Comparison of ENCODE assay signal across 1 cellular context in genomic region chr1:62436466-62437272, GRCh38.
TF ChIP-seq lines count a peak whose summit lies in the region.

A gene with protein sequence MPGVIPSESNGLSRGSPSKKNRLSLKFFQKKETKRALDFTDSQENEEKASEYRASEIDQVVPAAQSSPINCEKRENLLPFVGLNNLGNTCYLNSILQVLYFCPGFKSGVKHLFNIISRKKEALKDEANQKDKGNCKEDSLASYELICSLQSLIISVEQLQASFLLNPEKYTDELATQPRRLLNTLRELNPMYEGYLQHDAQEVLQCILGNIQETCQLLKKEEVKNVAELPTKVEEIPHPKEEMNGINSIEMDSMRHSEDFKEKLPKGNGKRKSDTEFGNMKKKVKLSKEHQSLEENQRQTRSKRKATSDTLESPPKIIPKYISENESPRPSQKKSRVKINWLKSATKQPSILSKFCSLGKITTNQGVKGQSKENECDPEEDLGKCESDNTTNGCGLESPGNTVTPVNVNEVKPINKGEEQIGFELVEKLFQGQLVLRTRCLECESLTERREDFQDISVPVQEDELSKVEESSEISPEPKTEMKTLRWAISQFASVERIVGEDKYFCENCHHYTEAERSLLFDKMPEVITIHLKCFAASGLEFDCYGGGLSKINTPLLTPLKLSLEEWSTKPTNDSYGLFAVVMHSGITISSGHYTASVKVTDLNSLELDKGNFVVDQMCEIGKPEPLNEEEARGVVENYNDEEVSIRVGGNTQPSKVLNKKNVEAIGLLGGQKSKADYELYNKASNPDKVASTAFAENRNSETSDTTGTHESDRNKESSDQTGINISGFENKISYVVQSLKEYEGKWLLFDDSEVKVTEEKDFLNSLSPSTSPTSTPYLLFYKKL (plus strand): TSS chr1:62437049. CDS start chr1:62439868, 2,819 bp downstream.

TF ChIP-seq in HepG2, 621 proteins besides CTCF, POLR2A, EP300 and RAD21 (continued from another document and continues in another):
- TF ChIP-seq, protein P1, sequence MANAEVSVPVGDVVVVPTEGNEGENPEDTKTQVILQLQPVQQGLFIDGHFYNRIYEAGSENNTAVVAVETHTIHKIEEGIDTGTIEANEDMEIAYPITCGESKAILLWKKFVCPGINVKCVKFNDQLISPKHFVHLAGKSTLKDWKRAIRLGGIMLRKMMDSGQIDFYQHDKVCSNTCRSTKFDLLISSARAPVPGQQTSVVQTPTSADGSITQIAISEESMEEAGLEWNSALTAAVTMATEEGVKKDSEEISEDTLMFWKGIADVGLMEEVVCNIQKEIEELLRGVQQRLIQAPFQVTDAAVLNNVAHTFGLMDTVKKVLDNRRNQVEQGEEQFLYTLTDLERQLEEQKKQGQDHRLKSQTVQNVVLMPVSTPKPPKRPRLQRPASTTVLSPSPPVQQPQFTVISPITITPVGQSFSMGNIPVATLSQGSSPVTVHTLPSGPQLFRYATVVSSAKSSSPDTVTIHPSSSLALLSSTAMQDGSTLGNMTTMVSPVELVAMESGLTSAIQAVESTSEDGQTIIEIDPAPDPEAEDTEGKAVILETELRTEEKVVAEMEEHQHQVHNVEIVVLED (CRISPR knock-in tag; IDR thresholded peaks at IDR 0.05; ENCODE audit: borderline replicate concordance): peak; percentile 71
- no peak; the same call in 1 of the 2 replicates for TF ChIP-seq TCF7 (IDR thresholded peaks at IDR 0.05; ENCODE audit: low read depth)
- TF ChIP-seq, protein P2, sequence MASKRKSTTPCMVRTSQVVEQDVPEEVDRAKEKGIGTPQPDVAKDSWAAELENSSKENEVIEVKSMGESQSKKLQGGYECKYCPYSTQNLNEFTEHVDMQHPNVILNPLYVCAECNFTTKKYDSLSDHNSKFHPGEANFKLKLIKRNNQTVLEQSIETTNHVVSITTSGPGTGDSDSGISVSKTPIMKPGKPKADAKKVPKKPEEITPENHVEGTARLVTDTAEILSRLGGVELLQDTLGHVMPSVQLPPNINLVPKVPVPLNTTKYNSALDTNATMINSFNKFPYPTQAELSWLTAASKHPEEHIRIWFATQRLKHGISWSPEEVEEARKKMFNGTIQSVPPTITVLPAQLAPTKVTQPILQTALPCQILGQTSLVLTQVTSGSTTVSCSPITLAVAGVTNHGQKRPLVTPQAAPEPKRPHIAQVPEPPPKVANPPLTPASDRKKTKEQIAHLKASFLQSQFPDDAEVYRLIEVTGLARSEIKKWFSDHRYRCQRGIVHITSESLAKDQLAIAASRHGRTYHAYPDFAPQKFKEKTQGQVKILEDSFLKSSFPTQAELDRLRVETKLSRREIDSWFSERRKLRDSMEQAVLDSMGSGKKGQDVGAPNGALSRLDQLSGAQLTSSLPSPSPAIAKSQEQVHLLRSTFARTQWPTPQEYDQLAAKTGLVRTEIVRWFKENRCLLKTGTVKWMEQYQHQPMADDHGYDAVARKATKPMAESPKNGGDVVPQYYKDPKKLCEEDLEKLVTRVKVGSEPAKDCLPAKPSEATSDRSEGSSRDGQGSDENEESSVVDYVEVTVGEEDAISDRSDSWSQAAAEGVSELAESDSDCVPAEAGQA (IDR thresholded peaks at IDR 0.05; ENCODE audit: low read depth): peak; percentile 13; the same call in 1 of the 2 replicates
- TF ChIP-seq, protein P2 (CRISPR knock-in tag; IDR thresholded peaks at IDR 0.05; ENCODE audit: borderline replicate concordance): peak; percentile 26; the same call in 1 of the 2 replicates
- no peak for TF ChIP-seq ATF6 (CRISPR knock-in tag; conservative IDR thresholded peaks at IDR 0.05)
- peak; percentile 77 for TF ChIP-seq HES4 (CRISPR knock-in tag; IDR thresholded peaks at IDR 0.05; ENCODE audit: borderline replicate concordance)
- TF ChIP-seq ZNF282 (IDR thresholded peaks at IDR 0.05; ENCODE audit: partially characterized antibody): no peak
- TF ChIP-seq ARID2 (CRISPR knock-in tag; IDR thresholded peaks at IDR 0.05; ENCODE audit: borderline replicate concordance): no peak
- TF ChIP-seq MAZ (IDR thresholded peaks at IDR 0.05; ENCODE audit: borderline replicate concordance, low read depth, low read length): peak; percentile 22; the same call in 1 of the 2 replicates
- TF ChIP-seq MAZ (CRISPR knock-in tag; IDR thresholded peaks at IDR 0.05; ENCODE audit: low read depth): peak; percentile 10; the same call in 1 of the 2 replicates
- 0 out of 2 replicates have a peak, but pooled peaks have one; percentile 25 for TF ChIP-seq ZNF746 (CRISPR knock-in tag; IDR thresholded peaks at IDR 0.05)
- peak; percentile 76 for TF ChIP-seq MYC (CRISPR knock-in tag; IDR thresholded peaks at IDR 0.05; ENCODE audit: borderline replicate concordance)
- peak; percentile 32; the same call in 1 of the 2 replicates for TF ChIP-seq ZNF33A (CRISPR knock-in tag; IDR thresholded peaks at IDR 0.05; ENCODE audit: borderline replicate concordance)
- no peak for TF ChIP-seq ZFP41 (CRISPR knock-in tag; IDR thresholded peaks at IDR 0.05; ENCODE audit: borderline replicate concordance)
- TF ChIP-seq, protein P3, sequence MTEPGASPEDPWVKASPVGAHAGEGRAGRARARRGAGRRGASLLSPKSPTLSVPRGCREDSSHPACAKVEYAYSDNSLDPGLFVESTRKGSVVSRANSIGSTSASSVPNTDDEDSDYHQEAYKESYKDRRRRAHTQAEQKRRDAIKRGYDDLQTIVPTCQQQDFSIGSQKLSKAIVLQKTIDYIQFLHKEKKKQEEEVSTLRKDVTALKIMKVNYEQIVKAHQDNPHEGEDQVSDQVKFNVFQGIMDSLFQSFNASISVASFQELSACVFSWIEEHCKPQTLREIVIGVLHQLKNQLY (CRISPR knock-in tag; IDR thresholded peaks at IDR 0.05): peak; percentile 47; the same call in 1 of the 2 replicates
- no peak for TF ChIP-seq ZFP36L1 (CRISPR knock-in tag; IDR thresholded peaks at IDR 0.05)
- TF ChIP-seq ZNF567 (CRISPR knock-in tag; IDR thresholded peaks at IDR 0.05; ENCODE audit: borderline replicate concordance): peak; percentile 69; the same call in 1 of the 2 replicates
- TF ChIP-seq ZNF713 (CRISPR knock-in tag; IDR thresholded peaks at IDR 0.05): no peak; the same call in 1 of the 2 replicates
- 0 out of 2 replicates have a peak, but pooled peaks have one; percentile 30 for TF ChIP-seq ZNF747 (CRISPR knock-in tag; IDR thresholded peaks at IDR 0.05; ENCODE audit: borderline replicate concordance)
- no peak for TF ChIP-seq MTA3 (CRISPR knock-in tag; IDR thresholded peaks at IDR 0.05)
- no peak for TF ChIP-seq ZNF260 (CRISPR knock-in tag; IDR thresholded peaks at IDR 0.05; ENCODE audit: borderline replicate concordance, low read depth)
- peak; percentile 35; the same call in 1 of the 2 replicates for TF ChIP-seq ZNF20 (CRISPR knock-in tag; IDR thresholded peaks at IDR 0.05)
- no peak for TF ChIP-seq GMEB2 (CRISPR knock-in tag; IDR thresholded peaks at IDR 0.05; ENCODE audit: low read depth)
- peak; percentile 29; the same call in 1 of the 2 replicates for TF ChIP-seq ELF4 (CRISPR knock-in tag; IDR thresholded peaks at IDR 0.05; ENCODE audit: borderline replicate concordance)
- no peak; the same call in 1 of the 2 replicates for TF ChIP-seq ZNF331 (CRISPR knock-in tag; IDR thresholded peaks at IDR 0.05)
- TF ChIP-seq, protein P4, sequence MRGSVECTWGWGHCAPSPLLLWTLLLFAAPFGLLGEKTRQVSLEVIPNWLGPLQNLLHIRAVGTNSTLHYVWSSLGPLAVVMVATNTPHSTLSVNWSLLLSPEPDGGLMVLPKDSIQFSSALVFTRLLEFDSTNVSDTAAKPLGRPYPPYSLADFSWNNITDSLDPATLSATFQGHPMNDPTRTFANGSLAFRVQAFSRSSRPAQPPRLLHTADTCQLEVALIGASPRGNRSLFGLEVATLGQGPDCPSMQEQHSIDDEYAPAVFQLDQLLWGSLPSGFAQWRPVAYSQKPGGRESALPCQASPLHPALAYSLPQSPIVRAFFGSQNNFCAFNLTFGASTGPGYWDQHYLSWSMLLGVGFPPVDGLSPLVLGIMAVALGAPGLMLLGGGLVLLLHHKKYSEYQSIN (CRISPR knock-in tag; IDR thresholded peaks at IDR 0.05; ENCODE audit: borderline replicate concordance): no peak
- peak; percentile 83; the same call in 1 of the 2 replicates for TF ChIP-seq ZSCAN29 (CRISPR knock-in tag; conservative IDR thresholded peaks at IDR 0.05)
- TF ChIP-seq ATRX (CRISPR knock-in tag; IDR thresholded peaks at IDR 0.05; ENCODE audit: borderline replicate concordance): no peak
- TF ChIP-seq ZNF777 (CRISPR knock-in tag; IDR thresholded peaks at IDR 0.05): peak; percentile 94
- TF ChIP-seq, protein P5, sequence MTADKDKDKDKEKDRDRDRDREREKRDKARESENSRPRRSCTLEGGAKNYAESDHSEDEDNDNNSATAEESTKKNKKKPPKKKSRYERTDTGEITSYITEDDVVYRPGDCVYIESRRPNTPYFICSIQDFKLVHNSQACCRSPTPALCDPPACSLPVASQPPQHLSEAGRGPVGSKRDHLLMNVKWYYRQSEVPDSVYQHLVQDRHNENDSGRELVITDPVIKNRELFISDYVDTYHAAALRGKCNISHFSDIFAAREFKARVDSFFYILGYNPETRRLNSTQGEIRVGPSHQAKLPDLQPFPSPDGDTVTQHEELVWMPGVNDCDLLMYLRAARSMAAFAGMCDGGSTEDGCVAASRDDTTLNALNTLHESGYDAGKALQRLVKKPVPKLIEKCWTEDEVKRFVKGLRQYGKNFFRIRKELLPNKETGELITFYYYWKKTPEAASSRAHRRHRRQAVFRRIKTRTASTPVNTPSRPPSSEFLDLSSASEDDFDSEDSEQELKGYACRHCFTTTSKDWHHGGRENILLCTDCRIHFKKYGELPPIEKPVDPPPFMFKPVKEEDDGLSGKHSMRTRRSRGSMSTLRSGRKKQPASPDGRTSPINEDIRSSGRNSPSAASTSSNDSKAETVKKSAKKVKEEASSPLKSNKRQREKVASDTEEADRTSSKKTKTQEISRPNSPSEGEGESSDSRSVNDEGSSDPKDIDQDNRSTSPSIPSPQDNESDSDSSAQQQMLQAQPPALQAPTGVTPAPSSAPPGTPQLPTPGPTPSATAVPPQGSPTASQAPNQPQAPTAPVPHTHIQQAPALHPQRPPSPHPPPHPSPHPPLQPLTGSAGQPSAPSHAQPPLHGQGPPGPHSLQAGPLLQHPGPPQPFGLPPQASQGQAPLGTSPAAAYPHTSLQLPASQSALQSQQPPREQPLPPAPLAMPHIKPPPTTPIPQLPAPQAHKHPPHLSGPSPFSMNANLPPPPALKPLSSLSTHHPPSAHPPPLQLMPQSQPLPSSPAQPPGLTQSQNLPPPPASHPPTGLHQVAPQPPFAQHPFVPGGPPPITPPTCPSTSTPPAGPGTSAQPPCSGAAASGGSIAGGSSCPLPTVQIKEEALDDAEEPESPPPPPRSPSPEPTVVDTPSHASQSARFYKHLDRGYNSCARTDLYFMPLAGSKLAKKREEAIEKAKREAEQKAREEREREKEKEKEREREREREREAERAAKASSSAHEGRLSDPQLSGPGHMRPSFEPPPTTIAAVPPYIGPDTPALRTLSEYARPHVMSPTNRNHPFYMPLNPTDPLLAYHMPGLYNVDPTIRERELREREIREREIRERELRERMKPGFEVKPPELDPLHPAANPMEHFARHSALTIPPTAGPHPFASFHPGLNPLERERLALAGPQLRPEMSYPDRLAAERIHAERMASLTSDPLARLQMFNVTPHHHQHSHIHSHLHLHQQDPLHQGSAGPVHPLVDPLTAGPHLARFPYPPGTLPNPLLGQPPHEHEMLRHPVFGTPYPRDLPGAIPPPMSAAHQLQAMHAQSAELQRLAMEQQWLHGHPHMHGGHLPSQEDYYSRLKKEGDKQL (CRISPR knock-in tag; IDR thresholded peaks at IDR 0.05; ENCODE audit: low read depth): no peak
- 0 out of 2 replicates have a peak, but pooled peaks have one; percentile 74 for TF ChIP-seq RELA (CRISPR knock-in tag; IDR thresholded peaks at IDR 0.05)
